In genomic region chr10:19904202-19904661, GRCh38 we compare ENCODE assay signal across 11 cellular contexts.
DNase-seq lines count a peak whose midpoint lies in the region; ATAC-seq and TF ChIP-seq lines count a peak whose summit lies in the region.
"Had no signal": no experiment of that assay in that cellular context is flagged by ENCODE, and none has a peak within 500 bp of the region (broad histone marks: within the 10 kb centered on the region; RNA-seq: fewer than 3 reads in every experiment).

No MANE protein-coding gene starts in this region.

- dilution Hi-C loops in IMR-90 (cut with HindIII; ENCODE audit: low sequenced_read_pairs, unreplicated experiment) = no loop called here

- no peaks in the 10 kb centered on the region for H3K36me3 Mint-ChIP-seq in GM23338 (ENCODE audit: low read depth)
- H3K36me3 Mint-ChIP-seq: CD8-positive, alpha-beta T cell; WTC11 had no signal

- no peak overlapping the region for H4K5ac ChIP-seq in IMR-90 (ENCODE audit: low read depth, low read length)

- H3K27me3 ChIP-seq in GM23338 (ENCODE audit: insufficient read depth) = no peaks in the 10 kb centered on the region
- H3K27me3 ChIP-seq in IMR-90 (ENCODE audit: control insufficient read depth, insufficient read depth, low read length) = no peaks in the 10 kb centered on the region

- H3K79me1 ChIP-seq in IMR-90 (ENCODE audit: low read depth in 1 of 2, low read length in 2 of 2) = peaks cover 0 to 2% of the 10 kb centered on the region in 2 experiments; a peak in 1 of 4 replicates

- WGBS in IMR-90 (ENCODE audit: extremely low coverage in 2 of 2, insufficient read length in 1 of 2), 2 experiments = no CpG with 5 or more reads among the region's 1 CpG

- no peak overlapping the region for H3K56ac ChIP-seq in IMR-90 (ENCODE audit: extremely low read depth, insufficient read depth, low read length)

- intact Hi-C loops in IMR-90 (cut with micrococcal nuclease) = no loop called here

- in situ Hi-C loops in IMR-90 (cut with MboI; ENCODE audit: low sequenced_read_pairs) = no loop called here

- H2BK15ac ChIP-seq in IMR-90 (ENCODE audit: low read depth, low read length) = no peak overlapping the region

- H4K20me1 ChIP-seq in GM23338 (replicated peaks; ENCODE audit: insufficient read depth) (peaks cover 8% of the 10 kb centered on the region; the same call in 1 of the 2 replicates), IMR-90 (ENCODE audit: insufficient read depth, low read length) (no peaks in the 10 kb centered on the region)

- H3K4me1 Mint-ChIP-seq in GM23338 = peaks cover 60% of the 10 kb centered on the region
- H3K4me1 Mint-ChIP-seq: activated naive CD8-positive, alpha-beta T cell treated with anti-CD3 and anti-CD28 coated beads, Interleukin-2, amount 50 U/mL, for 24 hours had no signal

- no peak overlapping the region for H2BK5ac ChIP-seq in IMR-90 (ENCODE audit: low read depth, low read length, poor library complexity, severe bottlenecking)

- POLR2A ChIA-PET in IMR-90 (lab: Charles Lee; ENCODE audit: unreplicated experiment) = no interaction called here

- no peak overlapping the region for H3K23ac ChIP-seq in IMR-90 (ENCODE audit: low read depth, low read length)

- H2AK9ac ChIP-seq in IMR-90 (replicated peaks; ENCODE audit: low read depth, low read length, poor library complexity) = no peak overlapping the region

- H2BK20ac ChIP-seq in IMR-90 (ENCODE audit: low read depth, low read length) = no peak overlapping the region

- H2BK120ac ChIP-seq in IMR-90 (ENCODE audit: low read depth, low read length) = no peak overlapping the region

- no peaks in the 10 kb centered on the region for H3K9me1 ChIP-seq in IMR-90 (ENCODE audit: insufficient read depth, low read length)

- no TSS peak for BruUV-seq in IMR-90 (replicated peaks; lab: Mats Ljungman, UMichigan)

- H3K27ac ChIP-seq in GM23338 (ENCODE audit: low read depth) = no peak overlapping the region
- H3K27ac ChIP-seq in IMR-90 (ENCODE audit: insufficient read depth, low read length) = no peak overlapping the region

- H3K9me2 ChIP-seq in GM23338 (ENCODE audit: insufficient read depth) = no peaks in the 10 kb centered on the region

- H3K27ac Mint-ChIP-seq in GM23338 = 0 out of 2 replicates have a peak overlapping the region, but pooled peaks have one; percentile 58
- H3K27ac Mint-ChIP-seq: activated naive CD8-positive, alpha-beta T cell treated with anti-CD3 and anti-CD28 coated beads, Interleukin-2, amount 50 U/mL, for 24 hours; CD8-positive, alpha-beta T cell; WTC11 had no signal

- CTCF ChIA-PET in IMR-90 (lab: Yijun Ruan, JAX) = no interaction called here

- peaks cover 82% of the 10 kb centered on the region for H3K79me2 ChIP-seq in GM23338 (replicated peaks; ENCODE audit: insufficient read depth)

- H3K4me3 ChIP-seq in GM23338 = no peak overlapping the region
- no peak overlapping the region for H3K4me3 ChIP-seq in IMR-90 (ENCODE audit: insufficient read depth, low read depth, low read length)

- TF ChIP-seq POLR2A in GM18505 (IDR thresholded peaks at IDR 0.05; ENCODE audit: borderline replicate concordance, extremely low read depth, insufficient read depth, insufficient read length) (no peak), IMR-90 (IDR thresholded peaks at IDR 0.05; ENCODE audit: low read depth, low read length) (no peak)

- no peak for TF ChIP-seq RAD21 in IMR-90 (IDR thresholded peaks at IDR 0.05; ENCODE audit: low read length)

- H3K18ac ChIP-seq in IMR-90 (ENCODE audit: low read depth, low read length) = no peak overlapping the region

- DNase-seq in GM23338 (ENCODE audit: low spot score) = no peak
- peak; percentile 61 for DNase-seq in IMR-90
- DNase-seq in kidney tubule cell (ENCODE audit: low spot score) = peak; percentile 88
- no peak for DNase-seq in NCI-H187 treated with DMSO at 0.1 percent for 48 hours (lab: John Stamatoyannopoulos, UW)
- no peak for DNase-seq in activated CD4-positive, alpha-beta T cell treated with anti-CD3 and anti-CD28 coated beads, Interleukin-2, amount 50 U/mL, for 1 hour
- DNase-seq in SKM-1 (lab: John Stamatoyannopoulos, UW; ENCODE audit: unreplicated experiment) = no peak
- DNase-seq in globus pallidus (ENCODE audit: low spot score) = no peak
- DNase-seq: activated naive CD8-positive, alpha-beta T cell treated with anti-CD3 and anti-CD28 coated beads, Interleukin-2, amount 50 U/mL, for 24 hours; CD8-positive, alpha-beta T cell had no signal

- H2AFZ ChIP-seq in GM23338 (no peak overlapping the region), IMR-90 (replicated peaks; ENCODE audit: low read length, poor library complexity) (no peak overlapping the region)

- H3K14ac ChIP-seq in IMR-90 (replicated peaks; ENCODE audit: low read depth, low read length) = no peak overlapping the region

- H3K4me2 ChIP-seq in GM23338 = no peak overlapping the region
- no peak overlapping the region for H3K4me2 ChIP-seq in IMR-90 (ENCODE audit: low read depth, low read length)

- H3K4me1 ChIP-seq in GM23338 (ENCODE audit: insufficient read depth) (peaks cover 23% of the 10 kb centered on the region), IMR-90 (ENCODE audit: control insufficient read depth, insufficient read depth, low read length) (peaks cover 7% of the 10 kb centered on the region)

- H3K9me3 ChIP-seq in IMR-90 (ENCODE audit: control insufficient read depth, insufficient read depth, low read length) = no peaks in the 10 kb centered on the region

- TF ChIP-seq CTCF in GM23338 (conservative IDR thresholded peaks at IDR 0.05; ENCODE audit: low read depth in 2 of 2) = no peak
- TF ChIP-seq CTCF in IMR-90 (conservative IDR thresholded peaks at IDR 0.05; ENCODE audit: low read depth, low read length) = no peak

- no peak overlapping the region for H3K4ac ChIP-seq in IMR-90 (ENCODE audit: low read depth, low read length)

- no peak overlapping the region for H2AK5ac ChIP-seq in IMR-90 (ENCODE audit: low read depth, low read length)

- ATAC-seq in GM18505 (IDR thresholded peaks at IDR 0.05; ENCODE audit: unreplicated experiment) = peak; percentile 74
- ATAC-seq in GM23338 = no peak
- ATAC-seq in IMR-90 (ENCODE audit: low read depth) = peak; percentile 84
- ATAC-seq: activated naive CD8-positive, alpha-beta T cell treated with anti-CD3 and anti-CD28 coated beads, Interleukin-2, amount 50 U/mL, for 24 hours; CD8-positive, alpha-beta T cell; WTC11 had no signal

- peaks cover 2% of the 10 kb centered on the region for H3K27me3 Mint-ChIP-seq in GM23338 (ENCODE audit: insufficient read depth, low read depth, poor library complexity)
- H3K27me3 Mint-ChIP-seq: activated naive CD8-positive, alpha-beta T cell treated with anti-CD3 and anti-CD28 coated beads, Interleukin-2, amount 50 U/mL, for 24 hours had no signal

- no peak overlapping the region for H4K8ac ChIP-seq in IMR-90 (ENCODE audit: low read depth in 2 of 2, low read length in 2 of 2)

- H4K91ac ChIP-seq in IMR-90 (ENCODE audit: insufficient read depth, low read depth, low read length) = no peak overlapping the region

- H3K4me3 Mint-ChIP-seq in GM23338 = no peak overlapping the region
- H3K4me3 Mint-ChIP-seq: activated naive CD8-positive, alpha-beta T cell treated with anti-CD3 and anti-CD28 coated beads, Interleukin-2, amount 50 U/mL, for 24 hours; CD8-positive, alpha-beta T cell; WTC11 had no signal

- no peaks in the 10 kb centered on the region for H3K36me3 ChIP-seq in GM23338 (ENCODE audit: insufficient read depth)
- no peaks in the 10 kb centered on the region for H3K36me3 ChIP-seq in IMR-90 (ENCODE audit: control insufficient read depth, insufficient read depth, low read length)

- no peaks in the 10 kb centered on the region for H3F3A ChIP-seq in GM23338 (replicated peaks; ENCODE audit: low read depth)

- H3K9me3 Mint-ChIP-seq in GM23338 = no peaks in the 10 kb centered on the region
- H3K9me3 Mint-ChIP-seq: CD8-positive, alpha-beta T cell; WTC11 had no signal

- no peak overlapping the region for H3K9ac ChIP-seq in IMR-90 (ENCODE audit: low read depth, low read length)

TF ChIP-seq in IMR-90, 13 proteins besides CTCF, POLR2A, EP300 and RAD21:
- TF ChIP-seq ELK1 (IDR thresholded peaks at IDR 0.05; ENCODE audit: borderline replicate concordance, low read depth, low read length) (no peak), SMC3 (IDR thresholded peaks at IDR 0.05; ENCODE audit: low read depth, low read length) (no peak), CHD1 (IDR thresholded peaks at IDR 0.05; ENCODE audit: low read depth, low read length) (no peak), CEBPB (IDR thresholded peaks at IDR 0.05; ENCODE audit: low read depth, low read length) (no peak), FOS (IDR thresholded peaks at IDR 0.05; ENCODE audit: low read depth, low read length) (no peak), USF2 (IDR thresholded peaks at IDR 0.05; ENCODE audit: low read depth, low read length) (no peak)

Comparison
In these comparisons a context has a peak if more than half of its experiments do, and no peak if none do; other contexts are left out.
1. DNase-seq: peak in IMR-90 (single experiment) and kidney tubule cell (single experiment); none in GM23338 (single experiment), NCI-H187 treated with DMSO at 0.1 percent for 48 hours (single experiment), activated CD4-positive, alpha-beta T cell treated with anti-CD3 and anti-CD28 coated beads, Interleukin-2, amount 50 U/mL, for 1 hour (single experiment), SKM-1 (single experiment) and globus pallidus (single experiment).